ENCODE assay signal across 1 cellular context in the genomic region with DNA sequence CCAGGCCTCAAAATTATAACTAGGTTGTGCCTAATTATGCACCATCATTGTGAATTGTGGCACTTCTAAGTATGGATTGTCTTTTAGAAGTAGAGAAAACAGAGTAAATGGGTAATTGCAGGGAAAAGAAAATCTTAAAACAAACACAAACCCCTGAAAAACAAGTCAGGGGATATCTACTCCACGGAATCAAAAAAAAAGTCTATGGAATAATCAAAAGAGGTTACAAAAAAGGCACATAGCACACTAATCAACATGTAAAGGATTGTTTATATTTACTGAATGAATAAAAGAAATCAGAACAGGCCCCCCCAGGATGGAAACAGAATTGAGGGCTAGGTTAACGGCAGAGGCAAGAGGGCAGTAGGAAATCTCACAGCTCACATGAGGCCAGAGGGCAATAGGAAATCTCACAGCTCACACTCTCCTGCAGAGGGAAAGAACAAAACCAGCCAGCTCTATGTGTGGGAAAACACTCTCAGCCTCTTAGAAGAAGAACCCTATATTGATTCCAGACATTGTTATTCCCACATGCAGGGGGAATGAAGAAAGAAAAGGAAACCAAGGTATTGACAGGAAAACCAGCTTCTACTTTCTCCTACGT.
TF ChIP-seq lines count a peak whose summit lies in the region.

No MANE protein-coding gene starts in this region.

TF ChIP-seq in IMR-90, 13 proteins besides CTCF, POLR2A, EP300 and RAD21 (continued from another document):
- TF ChIP-seq SMC3 (IDR thresholded peaks at IDR 0.05; ENCODE audit: low read depth, low read length) = no peak
- TF ChIP-seq, protein P1, sequence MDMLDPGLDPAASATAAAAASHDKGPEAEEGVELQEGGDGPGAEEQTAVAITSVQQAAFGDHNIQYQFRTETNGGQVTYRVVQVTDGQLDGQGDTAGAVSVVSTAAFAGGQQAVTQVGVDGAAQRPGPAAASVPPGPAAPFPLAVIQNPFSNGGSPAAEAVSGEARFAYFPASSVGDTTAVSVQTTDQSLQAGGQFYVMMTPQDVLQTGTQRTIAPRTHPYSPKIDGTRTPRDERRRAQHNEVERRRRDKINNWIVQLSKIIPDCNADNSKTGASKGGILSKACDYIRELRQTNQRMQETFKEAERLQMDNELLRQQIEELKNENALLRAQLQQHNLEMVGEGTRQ (IDR thresholded peaks at IDR 0.05; ENCODE audit: low read depth, low read length) = no peak
- no peak for TF ChIP-seq FOS (IDR thresholded peaks at IDR 0.05; ENCODE audit: low read depth, low read length)
TF ChIP-seq in IMR-90: peak in this region for 0.
